ENCODE assay signal across 16 cellular contexts in genomic region chr6:165767228-165767627, GRCh38.
DNase-seq lines count a peak whose midpoint lies in the region; ATAC-seq, FAIRE-seq and TF ChIP-seq lines count a peak whose summit lies in the region.
"Had no signal": no experiment of that assay in that cellular context is flagged by ENCODE, and none has a peak within 500 bp of the region (broad histone marks: within the 10 kb centered on the region; RNA-seq: fewer than 3 reads in every experiment).

No MANE protein-coding gene starts in this region.

- FAIRE-seq in GM12878 (lab: Jason Lieb, UNC), result no peak

- H3K27ac ChIP-seq in KMS-11 (peak overlapping the region; percentile 84), GM12878 (ENCODE audit: control insufficient read depth, insufficient read depth) (no peak overlapping the region), lower lobe of right lung (no peak overlapping the region), uterus (no peak overlapping the region), SK-N-SH (ENCODE audit: low read depth in 2 of 2, low read length in 1 of 2) (no peak overlapping the region), sigmoid colon (no peak overlapping the region)
- H3K27ac ChIP-seq: vagina had no signal

- TF ChIP-seq POLR2A in GM12878 (IDR thresholded peaks at IDR 0.05; ENCODE audit: low read depth, low read length), result no peak
- TF ChIP-seq POLR2A in uterus (IDR thresholded peaks at IDR 0.05), result no peak
- TF ChIP-seq POLR2A in sigmoid colon (IDR thresholded peaks at IDR 0.05), result no peak

- CTCF ChIA-PET in GM12878 (lab: Yijun Ruan, JAX), result interaction anchor here (0.7 kb wide), 1 partner anchor 9 kb away, joined by 3 read pairs; no protein-coding TSS in a partner anchor
- CTCF ChIA-PET in SK-N-SH (lab: Yijun Ruan, JAX), result no interaction called here

- H3K9ac ChIP-seq in KMS-11 (0 out of 2 replicates have a peak overlapping the region, but pooled peaks have one; percentile 25), GM12878 (ENCODE audit: control insufficient read depth, insufficient read depth, low read length) (no peak overlapping the region), SK-N-SH (no peak overlapping the region)

- no TSS peak for BruUV-seq in GM12878 (replicated peaks; lab: Mats Ljungman, UMichigan)

- POLR2A ChIA-PET in GM12878 (lab: Charles Lee) (no interaction called here), SK-N-SH (lab: Yijun Ruan, JAX) (no interaction called here)

- no peaks in the 10 kb centered on the region for H3K9me2 ChIP-seq in SK-N-SH

- H4K20me1 ChIP-seq in KMS-11 (ENCODE audit: insufficient read depth), result no peaks in the 10 kb centered on the region
- H4K20me1 ChIP-seq in GM12878 (ENCODE audit: control insufficient read depth, insufficient read depth), result no peaks in the 10 kb centered on the region
- H4K20me1 ChIP-seq in SK-N-SH (ENCODE audit: insufficient read depth), result no peaks in the 10 kb centered on the region

- ATAC-seq in GM12878 (peak; percentile 55), lower lobe of right lung (peak; percentile 81 to 89)
- ATAC-seq: esophagus mucosa had no signal

- H3K4me1 ChIP-seq in KMS-11 (ENCODE audit: low read depth, poor library complexity, severe bottlenecking) (peaks cover 34% of the 10 kb centered on the region), GM12878 (ENCODE audit: control insufficient read depth, insufficient read depth, low read length) (no peaks in the 10 kb centered on the region), lower lobe of right lung (peaks cover 13% of the 10 kb centered on the region), uterus (no peaks in the 10 kb centered on the region), SK-N-SH (ENCODE audit: control insufficient read depth in 1 of 2, insufficient read depth in 2 of 2, low read depth in 1 of 2, low read length in 1 of 2) (no peaks in the 10 kb centered on the region; a peak in 1 of 4 replicates), sigmoid colon (no peaks in the 10 kb centered on the region)
- H3K4me1 ChIP-seq: vagina had no signal

- H3K4me3 ChIP-seq in KMS-11 (IDR thresholded peaks at IDR 0.05; ENCODE audit: insufficient read depth, low read depth, low read length), result no peak overlapping the region
- no peak overlapping the region for H3K4me3 ChIP-seq in GM12878
- H3K4me3 ChIP-seq in lower lobe of right lung, result no peak overlapping the region
- H3K4me3 ChIP-seq in uterus, result no peak overlapping the region
- no peak overlapping the region for H3K4me3 ChIP-seq in SK-N-SH (ENCODE audit: low read depth in 2 of 2, low read length in 1 of 2)
- H3K4me3 ChIP-seq in sigmoid colon, result no peak overlapping the region
- H3K4me3 ChIP-seq: vagina had no signal

- no peaks in the 10 kb centered on the region for H3K27me3 ChIP-seq in KMS-11 (ENCODE audit: insufficient read depth, low read depth)
- no peaks in the 10 kb centered on the region for H3K27me3 ChIP-seq in GM12878 (replicated peaks in 1 of 2; ENCODE audit: control insufficient read depth in 2 of 2, insufficient read depth in 2 of 2, low read length in 1 of 2)
- H3K27me3 ChIP-seq in lower lobe of right lung (ENCODE audit: low read depth), result no peaks in the 10 kb centered on the region
- no peaks in the 10 kb centered on the region for H3K27me3 ChIP-seq in uterus
- H3K27me3 ChIP-seq in SK-N-SH (ENCODE audit: insufficient read depth), result no peaks in the 10 kb centered on the region
- no peaks in the 10 kb centered on the region for H3K27me3 ChIP-seq in sigmoid colon
- H3K27me3 ChIP-seq: vagina had no signal

- H3K79me2 ChIP-seq in KMS-11 (ENCODE audit: insufficient read depth, low read depth), result no peaks in the 10 kb centered on the region
- no peaks in the 10 kb centered on the region for H3K79me2 ChIP-seq in GM12878 (ENCODE audit: control insufficient read depth, insufficient read depth, low read length)
- H3K79me2 ChIP-seq in SK-N-SH (ENCODE audit: insufficient read depth), result no peaks in the 10 kb centered on the region

- peak overlapping the region; percentile 38; the same call in 1 of the 2 replicates for H2AFZ ChIP-seq in KMS-11 (ENCODE audit: low read depth)
- H2AFZ ChIP-seq in GM12878 (ENCODE audit: control insufficient read depth, low read depth, low read length), result no peak overlapping the region
- no peak overlapping the region for H2AFZ ChIP-seq in SK-N-SH (ENCODE audit: low read depth)

- H3F3A ChIP-seq in SK-N-SH (replicated peaks; ENCODE audit: insufficient read depth), result no peaks in the 10 kb centered on the region

- in situ Hi-C loops in GM12878 (cut with MboI), result no loop called here

- TF ChIP-seq RAD21 in GM12878 (IDR thresholded peaks at IDR 0.05; ENCODE audit: insufficient read depth, low read depth, low read length), result no peak
- TF ChIP-seq RAD21 in SK-N-SH (IDR thresholded peaks at IDR 0.05; ENCODE audit: low read length), result no peak

- TF ChIP-seq EP300 in GM12878 (IDR thresholded peaks at IDR 0.05; ENCODE audit: borderline replicate concordance in 1 of 2, control insufficient read depth in 1 of 2, low read depth in 2 of 2, low read length in 2 of 2) (no peak), SK-N-SH (IDR thresholded peaks at IDR 0.05; ENCODE audit: borderline replicate concordance in 1 of 2, low read depth in 1 of 2, low read length in 1 of 2) (no peak), sigmoid colon (IDR thresholded peaks at IDR 0.05) (no peak)

- intact Hi-C loops in GM12878 (cut with micrococcal nuclease; ENCODE audit: unreplicated experiment), result no loop called here
- intact Hi-C loops in lower lobe of right lung (cut with DNase I), result no loop called here
- intact Hi-C loops in uterus (cut with DNase I; ENCODE audit: low total_unique reads), result no loop called here
- intact Hi-C loops in sigmoid colon (cut with DNase I), result no loop called here

- RAD21 ChIA-PET in GM12878 (lab: Charles Lee; ENCODE audit: unreplicated experiment), result no interaction called here

- SMC1A ChIA-PET in GM12878 (lab: Charles Lee; ENCODE audit: uncharacterized antibody, unreplicated experiment), result no interaction called here

- no peaks in the 10 kb centered on the region; the same call in 2 of the 3 replicates for H3K9me3 ChIP-seq in GM12878 (replicated peaks; ENCODE audit: control insufficient read depth, insufficient read depth, low read length)
- peaks cover 3% of the 10 kb centered on the region for H3K9me3 ChIP-seq in lower lobe of right lung
- no peaks in the 10 kb centered on the region for H3K9me3 ChIP-seq in uterus
- no peaks in the 10 kb centered on the region for H3K9me3 ChIP-seq in SK-N-SH
- H3K9me3 ChIP-seq in sigmoid colon, result peaks cover 0 to 2% (median 0%) of the 10 kb centered on the region in 4 donors
- H3K9me3 ChIP-seq: vagina had no signal

- WGBS in GM12878 (ENCODE audit: insufficient coverage, insufficient replicate concordance, low lambda C conversion rate, missing lambda C conversion rate), result 6% methylated on average over 3 of the region's 3 CpGs
- WGBS in SK-N-SH (ENCODE audit: low lambda C conversion rate), result 44% methylated on average over 3 of the region's 3 CpGs
- 55 to 58% methylated on average over 3 of the region's 3 CpGs for WGBS in sigmoid colon, 2 donors

- no peak for TF ChIP-seq CTCF in KMS-11 (conservative IDR thresholded peaks at IDR 0.05; ENCODE audit: low read depth, low read length)
- no peak for TF ChIP-seq CTCF in GM12878 (IDR thresholded peaks at IDR 0.05 in 2 of 3, conservative IDR thresholded peaks at IDR 0.05 in 1 of 3; ENCODE audit: control insufficient read depth in 2 of 3, extremely low read depth in 1 of 3, insufficient read depth in 1 of 3, low read depth in 3 of 3, low read length in 3 of 3)
- no peak for TF ChIP-seq CTCF in lower lobe of right lung (IDR thresholded peaks at IDR 0.05)
- TF ChIP-seq CTCF in uterus (IDR thresholded peaks at IDR 0.05), result no peak
- TF ChIP-seq CTCF in SK-N-SH (IDR thresholded peaks at IDR 0.05), result no peak
- no peak for TF ChIP-seq CTCF in sigmoid colon (IDR thresholded peaks at IDR 0.05)

- H3K36me3 ChIP-seq in KMS-11 (ENCODE audit: insufficient read depth) (no peaks in the 10 kb centered on the region), GM12878 (ENCODE audit: control insufficient read depth in 2 of 2, insufficient read depth in 2 of 2, low read length in 1 of 2) (no peaks in the 10 kb centered on the region), lower lobe of right lung (no peaks in the 10 kb centered on the region), uterus (no peaks in the 10 kb centered on the region), SK-N-SH (replicated peaks in 1 of 2; ENCODE audit: control insufficient read depth in 1 of 2, insufficient read depth in 2 of 2, low read length in 1 of 2) (no peaks in the 10 kb centered on the region), sigmoid colon (no peaks in the 10 kb centered on the region)
- H3K36me3 ChIP-seq: vagina had no signal

- peak; percentile 47 for DNase-seq in Daoy (ENCODE audit: low read depth)
- DNase-seq in GM12878 (ENCODE audit: low read depth, low spot score), result no peak
- DNase-seq in lower lobe of right lung, result no peak
- DNase-seq in uterus, result no peak
- no peak for DNase-seq in NCI-H526 (lab: John Stamatoyannopoulos, UW)
- DNase-seq in SK-N-SH, result no peak
- DNase-seq in sigmoid colon, result no peak
- DNase-seq: activated CD4-positive, alpha-beta T cell treated with anti-CD3 and anti-CD28 coated beads for 48 hours; activated CD8-positive, alpha-beta memory T cell treated with anti-CD3 and anti-CD28 coated beads, Interleukin-2, amount 50 U/mL, for 4 hours; aorta; DND-41; NCI-H1694; retina had no signal

- H3K4me2 ChIP-seq in KMS-11, result peak overlapping the region; percentile 71
- no peak overlapping the region for H3K4me2 ChIP-seq in GM12878 (ENCODE audit: control insufficient read depth, insufficient read depth)
- no peak overlapping the region for H3K4me2 ChIP-seq in SK-N-SH

TF ChIP-seq in GM12878, 131 proteins besides CTCF, POLR2A, EP300 and RAD21:
- TF ChIP-seq TCF3 (IDR thresholded peaks at IDR 0.05; ENCODE audit: borderline replicate concordance, insufficient read depth, low read depth, low read length), result no peak

TF ChIP-seq in SK-N-SH, 30 proteins besides CTCF, POLR2A, EP300 and RAD21 (continues in another document):
- no peak for TF ChIP-seq TAF1 (IDR thresholded peaks at IDR 0.05; ENCODE audit: borderline replicate concordance, low read depth, low read length)
- no peak for TF ChIP-seq EZH2phosphoT487 (IDR thresholded peaks at IDR 0.05; ENCODE audit: borderline replicate concordance, low read depth)
- no peak for TF ChIP-seq USF2 (IDR thresholded peaks at IDR 0.05; ENCODE audit: borderline replicate concordance, low read depth, low read length)
- TF ChIP-seq NRF1 (IDR thresholded peaks at IDR 0.05; ENCODE audit: low read depth, low read length), result no peak
- TF ChIP-seq ELF1 (IDR thresholded peaks at IDR 0.05), result no peak
